Comparison of ENCODE assay signal across 22 cellular contexts in genomic region chr11:77195071-77195705, GRCh38.
A peak's percentile ranks its signal among the peaks of the same experiment; 100 is the strongest.
DNase-seq lines count a peak whose midpoint lies in the region; ATAC-seq, FAIRE-seq and TF ChIP-seq lines count a peak whose summit lies in the region.
"Had no signal": no experiment of that assay in that cellular context is flagged by ENCODE, and none has a peak within 500 bp of the region (broad histone marks: within the 10 kb centered on the region; RNA-seq: fewer than 3 reads in every experiment).

No MANE protein-coding gene starts in this region.

- no peak overlapping the region for H3K4me2 ChIP-seq in osteoblast (ENCODE audit: insufficient read depth, low read length)
- H3K4me2 ChIP-seq: smooth muscle cell had no signal

- no peaks in the 10 kb centered on the region for H3K36me3 Mint-ChIP-seq in glutamatergic neuron (ENCODE audit: unreplicated experiment)
- H3K36me3 Mint-ChIP-seq: activated naive CD8-positive, alpha-beta T cell treated with anti-CD3 and anti-CD28 coated beads for 36 hours; naive B cell; T-cell had no signal

- H3K27me3 ChIP-seq in osteoblast (ENCODE audit: insufficient read depth, low read length) = no peaks in the 10 kb centered on the region

- H4K20me1 ChIP-seq in osteoblast (ENCODE audit: insufficient read depth, low read length) = no peaks in the 10 kb centered on the region

- H2AFZ ChIP-seq in osteoblast (ENCODE audit: low read length) = no peak overlapping the region

- H3K4me3 ChIP-seq in osteoblast (ENCODE audit: insufficient read depth, low read length) = no peak overlapping the region
- H3K4me3 ChIP-seq: left lung, smooth muscle cell, tibial artery had no signal

- DNase-seq in DMS 273 treated with DMSO at 0.1 percent for 48 hours (lab: John Stamatoyannopoulos, UW) (peak; percentile 50), NCI-H446 (lab: John Stamatoyannopoulos, UW) (peak; percentile 51 to 90), glutamatergic neuron (peak; percentile 49), osteoblast (ENCODE audit: insufficient read length, low spot score, missing footprints) (peak; percentile 23), RCC 7860 (ENCODE audit: low spot score) (no peak), HTR-8/SVneo (ENCODE audit: insufficient read length, low spot score) (no peak), NCI-H1436 treated with DMSO at 0.1 percent for 48 hours (lab: John Stamatoyannopoulos, UW) (no peak)
- DNase-seq: activated CD4-positive, alpha-beta T cell treated with anti-CD3 and anti-CD28 coated beads for 48 hours; activated naive CD8-positive, alpha-beta T cell treated with anti-CD3 and anti-CD28 coated beads for 36 hours; CD4-positive, alpha-beta T cell; GOT3; naive B cell; NCI-H1930; stimulated activated CD4-positive, alpha-beta T cell treated with anti-CD3 and anti-CD28 coated beads, Interleukin-4, amount 100 ng/mL, for 1 hour; T-cell had no signal

- peaks cover 12% of the 10 kb centered on the region for H3K9me3 Mint-ChIP-seq in glutamatergic neuron (ENCODE audit: unreplicated experiment)
- H3K9me3 Mint-ChIP-seq: activated naive CD8-positive, alpha-beta T cell treated with anti-CD3 and anti-CD28 coated beads for 36 hours; CD4-positive, alpha-beta T cell; naive B cell; stimulated activated naive CD8-positive, alpha-beta T cell treated with anti-CD3 and anti-CD28 coated beads, Interleukin-15, Interleukin-2, amounts not matched to agents 100 ng/mL and 50 ng/mL, for 24 hours; T-cell had no signal

- TF ChIP-seq CTCF in glutamatergic neuron (IDR thresholded peaks at IDR 0.05; ENCODE audit: partially characterized antibody, unreplicated experiment) (no peak), osteoblast (IDR thresholded peaks at IDR 0.05; ENCODE audit: extremely low read depth, low read depth, low read length) (no peak)

- H3K27me3 Mint-ChIP-seq in glutamatergic neuron (ENCODE audit: unreplicated experiment) = peaks cover 10% of the 10 kb centered on the region
- H3K27me3 Mint-ChIP-seq: activated naive CD8-positive, alpha-beta T cell treated with anti-CD3 and anti-CD28 coated beads for 36 hours; CD4-positive, alpha-beta T cell; naive B cell; stimulated activated naive CD8-positive, alpha-beta T cell treated with anti-CD3 and anti-CD28 coated beads, Interleukin-15, Interleukin-2, amounts not matched to agents 100 ng/mL and 50 ng/mL, for 24 hours; T-cell had no signal

- ATAC-seq in GM18505 (IDR thresholded peaks at IDR 0.05; ENCODE audit: unreplicated experiment) = no peak
- ATAC-seq: left lung, T-cell had no signal

- no peaks in the 10 kb centered on the region for H3K4me1 ChIP-seq in osteoblast (ENCODE audit: insufficient read depth, low read length)
- H3K4me1 ChIP-seq: left lung, tibial artery had no signal

- peak overlapping the region; percentile 72 for H3K4me3 Mint-ChIP-seq in glutamatergic neuron (ENCODE audit: unreplicated experiment)
- H3K4me3 Mint-ChIP-seq: activated naive CD8-positive, alpha-beta T cell treated with anti-CD3 and anti-CD28 coated beads for 36 hours; CD4-positive, alpha-beta T cell; naive B cell; stimulated activated naive CD8-positive, alpha-beta T cell treated with anti-CD3 and anti-CD28 coated beads, Interleukin-15, Interleukin-2, amounts not matched to agents 100 ng/mL and 50 ng/mL, for 24 hours; T-cell had no signal

- TF ChIP-seq POLR2A in GM18505 (IDR thresholded peaks at IDR 0.05; ENCODE audit: borderline replicate concordance, extremely low read depth, insufficient read depth, insufficient read length) = no peak

- H3K27ac ChIP-seq in osteoblast (ENCODE audit: low read depth, low read length) = no peak overlapping the region
- H3K27ac ChIP-seq: left lung, tibial artery had no signal

- H3K4me1 Mint-ChIP-seq in glutamatergic neuron (ENCODE audit: low read depth, unreplicated experiment) = peaks cover 22% of the 10 kb centered on the region
- H3K4me1 Mint-ChIP-seq: activated naive CD8-positive, alpha-beta T cell treated with anti-CD3 and anti-CD28 coated beads for 36 hours; naive B cell; T-cell had no signal

- FAIRE-seq in RCC 7860 (lab: Jason Lieb, UNC) = no peak
- no peak for FAIRE-seq in HTR-8/SVneo (lab: Jason Lieb, UNC)
- FAIRE-seq: colon, TTC549 had no signal

- no peaks in the 10 kb centered on the region for H3K9me3 ChIP-seq in osteoblast (ENCODE audit: low read depth, low read length)
- H3K9me3 ChIP-seq: left lung, tibial artery had no signal

- no peaks in the 10 kb centered on the region for H3K36me3 ChIP-seq in osteoblast (ENCODE audit: insufficient read depth, low read length)
- H3K36me3 ChIP-seq: left lung, tibial artery had no signal

- peak overlapping the region; percentile 96 for H3K27ac Mint-ChIP-seq in glutamatergic neuron (ENCODE audit: unreplicated experiment)
- H3K27ac Mint-ChIP-seq: activated naive CD8-positive, alpha-beta T cell treated with anti-CD3 and anti-CD28 coated beads for 36 hours; CD4-positive, alpha-beta T cell; naive B cell; stimulated activated naive CD8-positive, alpha-beta T cell treated with anti-CD3 and anti-CD28 coated beads, Interleukin-15, Interleukin-2, amounts not matched to agents 100 ng/mL and 50 ng/mL, for 24 hours; T-cell had no signal

- H3K79me2 ChIP-seq in osteoblast (ENCODE audit: insufficient read depth, low read length) = no peaks in the 10 kb centered on the region

Comparison
In these comparisons a context has a peak if more than half of its experiments do, and no peak if none do; other contexts are left out.
1. DNase-seq: peak in DMS 273 treated with DMSO at 0.1 percent for 48 hours (single experiment), NCI-H446 (2 of 2), glutamatergic neuron (single experiment) and osteoblast (single experiment); none in RCC 7860 (single experiment), HTR-8/SVneo (single experiment) and NCI-H1436 treated with DMSO at 0.1 percent for 48 hours (single experiment).